ENCODE assay signal across 1 cellular context in genomic region chr10:73247509-73248258, GRCh38.
TF ChIP-seq lines count a peak whose summit lies in the region.

No MANE protein-coding gene starts in this region.

TF ChIP-seq in H1, 55 proteins besides CTCF, POLR2A, EP300 and RAD21 (continued from another document):
- TF ChIP-seq NRF1 (IDR thresholded peaks at IDR 0.05; ENCODE audit: low read depth, low read length) (no peak), CHD2 (IDR thresholded peaks at IDR 0.05; ENCODE audit: low read length) (no peak), ASH2L (IDR thresholded peaks at IDR 0.05; ENCODE audit: low read length) (no peak), TBP (IDR thresholded peaks at IDR 0.05; ENCODE audit: low read depth, low read length) (no peak), RFX5 (IDR thresholded peaks at IDR 0.05; ENCODE audit: borderline replicate concordance, low read depth, low read length) (no peak), USF2 (IDR thresholded peaks at IDR 0.05; ENCODE audit: low read length) (no peak), SUZ12 (IDR thresholded peaks at IDR 0.05; ENCODE audit: low read length) (no peak), CBX8 (IDR thresholded peaks at IDR 0.05; ENCODE audit: borderline replicate concordance, low read depth, low read length) (no peak), CEBPB (IDR thresholded peaks at IDR 0.05; ENCODE audit: low read depth, low read length) (no peak), JUN (IDR thresholded peaks at IDR 0.05; ENCODE audit: low read depth, low read length) (no peak), SRF (IDR thresholded peaks at IDR 0.05; ENCODE audit: low read depth, low read length) (no peak)
TF ChIP-seq in H1: peak in this region for 0.
